In genomic region chr19:2427323-2428026, GRCh38 we compare ENCODE assay signal across 1 cellular context.
TF ChIP-seq lines count a peak whose summit lies in the region.

Gene TIMM13 (minus strand): TSS chr19:2427586. CDS start chr19:2427533, 53 bp downstream.

TF ChIP-seq in K562, 482 proteins besides CTCF, POLR2A, EP300 and RAD21 (continued from another document and continues in another):
- TF ChIP-seq REST (CRISPR knock-in tag; IDR thresholded peaks at IDR 0.05; ENCODE audit: low read depth) (peak; percentile 78), ZNF77 (CRISPR knock-in tag; IDR thresholded peaks at IDR 0.05) (peak; percentile 31; the same call in 1 of the 2 replicates), ZFP36 (IDR thresholded peaks at IDR 0.05; ENCODE audit: low read depth, low read length, partially characterized antibody) (no peak), CEBPB (tag; IDR thresholded peaks at IDR 0.05) (peak; percentile 99), NFE2L1 (tag; IDR thresholded peaks at IDR 0.05; ENCODE audit: borderline replicate concordance, low read depth) (no peak), TRIM24 (IDR thresholded peaks at IDR 0.05) (no peak), TAF1 (IDR thresholded peaks at IDR 0.05; ENCODE audit: control insufficient read depth, extremely low read depth, insufficient read depth, low read length, severe bottlenecking) (peak; percentile 60), SMAD3 (CRISPR knock-in tag; conservative IDR thresholded peaks at IDR 0.05) (0 out of 2 replicates have a peak, but pooled peaks have one; percentile 46), BRD4 (IDR thresholded peaks at IDR 0.05) (0 out of 2 replicates have a peak, but pooled peaks have one; percentile 39), ZNF263 (CRISPR knock-in tag; IDR thresholded peaks at IDR 0.05; ENCODE audit: borderline replicate concordance) (no peak), MXD1 (CRISPR knock-in tag; IDR thresholded peaks at IDR 0.05; ENCODE audit: borderline replicate concordance, poor library complexity, severe bottlenecking) (peak; percentile 53), HNRNPUL1 (IDR thresholded peaks at IDR 0.05; ENCODE audit: low read length) (no peak), CREBBP (IDR thresholded peaks at IDR 0.05; ENCODE audit: low read depth, low read length) (no peak), SREBF1 (IDR thresholded peaks at IDR 0.05; ENCODE audit: borderline replicate concordance, low read depth, low read length) (no peak), ARID3B (CRISPR knock-in tag; IDR thresholded peaks at IDR 0.05; ENCODE audit: borderline replicate concordance) (no peak), RBM17 (IDR thresholded peaks at IDR 0.05; ENCODE audit: borderline replicate concordance, low read depth, low read length) (no peak), ZNF124 (CRISPR knock-in tag; IDR thresholded peaks at IDR 0.05) (no peak), TAF15 (IDR thresholded peaks at IDR 0.05; ENCODE audit: low read depth, low read length) (no peak), KLF1 (tag; IDR thresholded peaks at IDR 0.05) (peak; percentile 83), ZC3H11A (IDR thresholded peaks at IDR 0.05; ENCODE audit: low read depth, low read length) (no peak), ARID1B (IDR thresholded peaks at IDR 0.05) (no peak), ZNF696 (CRISPR knock-in tag; conservative IDR thresholded peaks at IDR 0.05) (no peak), KLF6 (CRISPR knock-in tag; IDR thresholded peaks at IDR 0.05; ENCODE audit: borderline replicate concordance) (no peak; the same call in 1 of the 2 replicates), PTRF (tag; IDR thresholded peaks at IDR 0.05) (no peak), SOX6 (IDR thresholded peaks at IDR 0.05) (no peak), FUS (optimal IDR thresholded peaks at IDR 0.05; ENCODE audit: low read depth, low read length) (peak; percentile 32), ARHGAP35 (IDR thresholded peaks at IDR 0.05; ENCODE audit: partially characterized antibody) (no peak), ZNF707 (CRISPR knock-in tag; conservative IDR thresholded peaks at IDR 0.05) (no peak; the same call in none of the 2 replicates), SUPT5H (IDR thresholded peaks at IDR 0.05) (peak; percentile 94), BCL6 (CRISPR knock-in tag; IDR thresholded peaks at IDR 0.05) (no peak), ZNF184 (CRISPR knock-in tag; IDR thresholded peaks at IDR 0.05) (no peak), ZNF449 (CRISPR knock-in tag; IDR thresholded peaks at IDR 0.05) (no peak), POLR3G (IDR thresholded peaks at IDR 0.05; ENCODE audit: extremely low read depth, insufficient read length, insufficient replicate concordance) (no peak), LCOR (CRISPR knock-in tag; IDR thresholded peaks at IDR 0.05) (peak; percentile 87), NR1H2 (CRISPR knock-in tag; IDR thresholded peaks at IDR 0.05) (peak; percentile 95; the same call in 1 of the 2 replicates), PRMT5 (CRISPR knock-in tag; IDR thresholded peaks at IDR 0.05) (no peak), TEAD4 (IDR thresholded peaks at IDR 0.05; ENCODE audit: low read length) (no peak), TEAD4 (CRISPR knock-in tag; IDR thresholded peaks at IDR 0.05; ENCODE audit: borderline replicate concordance) (no peak)
- TF ChIP-seq, protein P1, sequence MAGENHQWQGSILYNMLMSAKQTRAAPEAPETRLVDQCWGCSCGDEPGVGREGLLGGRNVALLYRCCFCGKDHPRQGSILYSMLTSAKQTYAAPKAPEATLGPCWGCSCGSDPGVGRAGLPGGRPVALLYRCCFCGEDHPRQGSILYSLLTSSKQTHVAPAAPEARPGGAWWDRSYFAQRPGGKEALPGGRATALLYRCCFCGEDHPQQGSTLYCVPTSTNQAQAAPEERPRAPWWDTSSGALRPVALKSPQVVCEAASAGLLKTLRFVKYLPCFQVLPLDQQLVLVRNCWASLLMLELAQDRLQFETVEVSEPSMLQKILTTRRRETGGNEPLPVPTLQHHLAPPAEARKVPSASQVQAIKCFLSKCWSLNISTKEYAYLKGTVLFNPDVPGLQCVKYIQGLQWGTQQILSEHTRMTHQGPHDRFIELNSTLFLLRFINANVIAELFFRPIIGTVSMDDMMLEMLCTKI (IDR thresholded peaks at IDR 0.05; ENCODE audit: partially characterized antibody), result no peak
- TF ChIP-seq, protein P2, sequence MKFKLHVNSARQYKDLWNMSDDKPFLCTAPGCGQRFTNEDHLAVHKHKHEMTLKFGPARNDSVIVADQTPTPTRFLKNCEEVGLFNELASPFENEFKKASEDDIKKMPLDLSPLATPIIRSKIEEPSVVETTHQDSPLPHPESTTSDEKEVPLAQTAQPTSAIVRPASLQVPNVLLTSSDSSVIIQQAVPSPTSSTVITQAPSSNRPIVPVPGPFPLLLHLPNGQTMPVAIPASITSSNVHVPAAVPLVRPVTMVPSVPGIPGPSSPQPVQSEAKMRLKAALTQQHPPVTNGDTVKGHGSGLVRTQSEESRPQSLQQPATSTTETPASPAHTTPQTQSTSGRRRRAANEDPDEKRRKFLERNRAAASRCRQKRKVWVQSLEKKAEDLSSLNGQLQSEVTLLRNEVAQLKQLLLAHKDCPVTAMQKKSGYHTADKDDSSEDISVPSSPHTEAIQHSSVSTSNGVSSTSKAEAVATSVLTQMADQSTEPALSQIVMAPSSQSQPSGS (CRISPR knock-in tag; IDR thresholded peaks at IDR 0.05), result no peak
- TF ChIP-seq, protein P3, sequence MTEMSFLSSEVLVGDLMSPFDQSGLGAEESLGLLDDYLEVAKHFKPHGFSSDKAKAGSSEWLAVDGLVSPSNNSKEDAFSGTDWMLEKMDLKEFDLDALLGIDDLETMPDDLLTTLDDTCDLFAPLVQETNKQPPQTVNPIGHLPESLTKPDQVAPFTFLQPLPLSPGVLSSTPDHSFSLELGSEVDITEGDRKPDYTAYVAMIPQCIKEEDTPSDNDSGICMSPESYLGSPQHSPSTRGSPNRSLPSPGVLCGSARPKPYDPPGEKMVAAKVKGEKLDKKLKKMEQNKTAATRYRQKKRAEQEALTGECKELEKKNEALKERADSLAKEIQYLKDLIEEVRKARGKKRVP (CRISPR knock-in tag; IDR thresholded peaks at IDR 0.05), result peak; percentile 55; the same call in 1 of the 2 replicates
- TF ChIP-seq, protein P4, sequence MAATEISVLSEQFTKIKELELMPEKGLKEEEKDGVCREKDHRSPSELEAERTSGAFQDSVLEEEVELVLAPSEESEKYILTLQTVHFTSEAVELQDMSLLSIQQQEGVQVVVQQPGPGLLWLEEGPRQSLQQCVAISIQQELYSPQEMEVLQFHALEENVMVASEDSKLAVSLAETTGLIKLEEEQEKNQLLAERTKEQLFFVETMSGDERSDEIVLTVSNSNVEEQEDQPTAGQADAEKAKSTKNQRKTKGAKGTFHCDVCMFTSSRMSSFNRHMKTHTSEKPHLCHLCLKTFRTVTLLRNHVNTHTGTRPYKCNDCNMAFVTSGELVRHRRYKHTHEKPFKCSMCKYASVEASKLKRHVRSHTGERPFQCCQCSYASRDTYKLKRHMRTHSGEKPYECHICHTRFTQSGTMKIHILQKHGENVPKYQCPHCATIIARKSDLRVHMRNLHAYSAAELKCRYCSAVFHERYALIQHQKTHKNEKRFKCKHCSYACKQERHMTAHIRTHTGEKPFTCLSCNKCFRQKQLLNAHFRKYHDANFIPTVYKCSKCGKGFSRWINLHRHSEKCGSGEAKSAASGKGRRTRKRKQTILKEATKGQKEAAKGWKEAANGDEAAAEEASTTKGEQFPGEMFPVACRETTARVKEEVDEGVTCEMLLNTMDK (IDR thresholded peaks at IDR 0.05; ENCODE audit: borderline replicate concordance, insufficient read depth, low read depth, low read length, poor library complexity, severe bottlenecking), result no peak
- TF ChIP-seq, protein P5, sequence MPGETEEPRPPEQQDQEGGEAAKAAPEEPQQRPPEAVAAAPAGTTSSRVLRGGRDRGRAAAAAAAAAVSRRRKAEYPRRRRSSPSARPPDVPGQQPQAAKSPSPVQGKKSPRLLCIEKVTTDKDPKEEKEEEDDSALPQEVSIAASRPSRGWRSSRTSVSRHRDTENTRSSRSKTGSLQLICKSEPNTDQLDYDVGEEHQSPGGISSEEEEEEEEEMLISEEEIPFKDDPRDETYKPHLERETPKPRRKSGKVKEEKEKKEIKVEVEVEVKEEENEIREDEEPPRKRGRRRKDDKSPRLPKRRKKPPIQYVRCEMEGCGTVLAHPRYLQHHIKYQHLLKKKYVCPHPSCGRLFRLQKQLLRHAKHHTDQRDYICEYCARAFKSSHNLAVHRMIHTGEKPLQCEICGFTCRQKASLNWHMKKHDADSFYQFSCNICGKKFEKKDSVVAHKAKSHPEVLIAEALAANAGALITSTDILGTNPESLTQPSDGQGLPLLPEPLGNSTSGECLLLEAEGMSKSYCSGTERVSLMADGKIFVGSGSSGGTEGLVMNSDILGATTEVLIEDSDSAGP (CRISPR knock-in tag; IDR thresholded peaks at IDR 0.05), result no peak
- TF ChIP-seq, protein P6, sequence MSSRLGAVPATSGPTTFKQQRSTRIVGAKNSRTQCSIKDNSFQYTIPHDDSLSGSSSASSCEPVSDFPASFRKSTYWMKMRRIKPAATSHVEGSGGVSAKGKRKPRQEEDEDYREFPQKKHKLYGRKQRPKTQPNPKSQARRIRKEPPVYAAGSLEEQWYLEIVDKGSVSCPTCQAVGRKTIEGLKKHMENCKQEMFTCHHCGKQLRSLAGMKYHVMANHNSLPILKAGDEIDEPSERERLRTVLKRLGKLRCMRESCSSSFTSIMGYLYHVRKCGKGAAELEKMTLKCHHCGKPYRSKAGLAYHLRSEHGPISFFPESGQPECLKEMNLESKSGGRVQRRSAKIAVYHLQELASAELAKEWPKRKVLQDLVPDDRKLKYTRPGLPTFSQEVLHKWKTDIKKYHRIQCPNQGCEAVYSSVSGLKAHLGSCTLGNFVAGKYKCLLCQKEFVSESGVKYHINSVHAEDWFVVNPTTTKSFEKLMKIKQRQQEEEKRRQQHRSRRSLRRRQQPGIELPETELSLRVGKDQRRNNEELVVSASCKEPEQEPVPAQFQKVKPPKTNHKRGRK (tag; IDR thresholded peaks at IDR 0.05), result no peak
- TF ChIP-seq, protein P7, sequence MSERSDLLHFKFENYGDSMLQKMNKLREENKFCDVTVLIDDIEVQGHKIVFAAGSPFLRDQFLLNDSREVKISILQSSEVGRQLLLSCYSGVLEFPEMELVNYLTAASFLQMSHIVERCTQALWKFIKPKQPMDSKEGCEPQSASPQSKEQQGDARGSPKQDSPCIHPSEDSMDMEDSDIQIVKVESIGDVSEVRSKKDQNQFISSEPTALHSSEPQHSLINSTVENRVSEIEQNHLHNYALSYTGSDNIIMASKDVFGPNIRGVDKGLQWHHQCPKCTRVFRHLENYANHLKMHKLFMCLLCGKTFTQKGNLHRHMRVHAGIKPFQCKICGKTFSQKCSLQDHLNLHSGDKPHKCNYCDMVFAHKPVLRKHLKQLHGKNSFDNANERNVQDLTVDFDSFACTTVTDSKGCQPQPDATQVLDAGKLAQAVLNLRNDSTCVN (CRISPR knock-in tag; IDR thresholded peaks at IDR 0.05), result 0 out of 2 replicates have a peak, but pooled peaks have one; percentile 71
- TF ChIP-seq, protein P8, sequence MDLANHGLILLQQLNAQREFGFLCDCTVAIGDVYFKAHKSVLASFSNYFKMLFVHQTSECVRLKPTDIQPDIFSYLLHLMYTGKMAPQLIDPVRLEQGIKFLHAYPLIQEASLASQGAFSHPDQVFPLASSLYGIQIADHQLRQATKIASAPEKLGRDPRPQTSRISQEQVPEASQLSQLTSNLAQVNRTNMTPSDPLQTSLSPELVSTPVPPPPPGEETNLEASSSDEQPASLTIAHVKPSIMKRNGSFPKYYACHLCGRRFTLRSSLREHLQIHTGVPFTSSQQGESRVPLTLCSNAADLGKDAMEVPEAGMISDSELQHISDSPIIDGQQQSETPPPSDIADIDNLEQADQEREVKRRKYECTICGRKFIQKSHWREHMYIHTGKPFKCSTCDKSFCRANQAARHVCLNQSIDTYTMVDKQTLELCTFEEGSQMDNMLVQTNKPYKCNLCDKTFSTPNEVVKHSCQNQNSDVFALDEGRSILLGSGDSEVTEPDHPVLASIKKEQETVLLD (IDR thresholded peaks at IDR 0.05), result peak; percentile 99
